1 cellular context compared by ENCODE assay signal in the genomic region with DNA sequence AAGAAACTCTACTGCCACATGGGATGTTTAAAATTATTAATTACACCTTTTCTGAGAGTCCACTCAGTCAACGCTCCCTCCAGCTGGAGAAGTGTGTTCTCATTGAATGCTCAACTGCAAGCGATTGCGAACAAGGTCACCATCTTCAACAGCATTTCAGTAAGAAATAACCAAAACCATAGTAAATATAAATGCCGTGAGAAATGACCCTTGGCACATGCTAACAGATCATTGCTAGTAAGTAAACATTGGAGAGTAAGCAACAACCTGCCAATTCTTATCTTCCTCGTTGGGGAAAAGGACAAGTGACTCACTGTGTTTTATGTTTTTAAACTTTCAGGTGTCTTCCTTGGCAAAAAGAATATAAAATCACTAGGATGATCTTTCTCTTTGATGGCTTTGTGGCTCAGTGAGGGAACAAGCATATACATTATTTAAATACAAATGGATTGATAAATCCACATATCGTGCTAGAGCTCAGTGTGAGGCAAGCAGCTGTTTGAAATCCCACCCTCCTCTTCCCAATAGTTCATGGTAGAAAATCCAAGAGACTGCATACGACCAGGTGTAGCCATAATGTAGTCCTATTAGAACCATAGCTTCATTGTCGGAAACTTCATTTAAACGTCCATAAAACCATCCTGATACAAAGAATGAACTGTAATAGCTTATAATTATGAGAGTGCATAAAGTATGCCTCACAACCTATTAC.
TF ChIP-seq lines count a peak whose summit lies in the region.

No MANE protein-coding gene starts in this region.

TF ChIP-seq in HepG2, 621 proteins besides CTCF, POLR2A, EP300 and RAD21 (continued from another document and continues in another):
- TF ChIP-seq, protein P1, sequence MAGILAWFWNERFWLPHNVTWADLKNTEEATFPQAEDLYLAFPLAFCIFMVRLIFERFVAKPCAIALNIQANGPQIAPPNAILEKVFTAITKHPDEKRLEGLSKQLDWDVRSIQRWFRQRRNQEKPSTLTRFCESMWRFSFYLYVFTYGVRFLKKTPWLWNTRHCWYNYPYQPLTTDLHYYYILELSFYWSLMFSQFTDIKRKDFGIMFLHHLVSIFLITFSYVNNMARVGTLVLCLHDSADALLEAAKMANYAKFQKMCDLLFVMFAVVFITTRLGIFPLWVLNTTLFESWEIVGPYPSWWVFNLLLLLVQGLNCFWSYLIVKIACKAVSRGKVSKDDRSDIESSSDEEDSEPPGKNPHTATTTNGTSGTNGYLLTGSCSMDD (CRISPR knock-in tag; IDR thresholded peaks at IDR 0.05): no peak
- TF ChIP-seq GATAD2A (CRISPR knock-in tag; IDR thresholded peaks at IDR 0.05) (peak; percentile 37; the same call in 1 of the 2 replicates), SOX5 (CRISPR knock-in tag; IDR thresholded peaks at IDR 0.05; ENCODE audit: borderline replicate concordance) (peak; percentile 26; the same call in 1 of the 2 replicates), ZZZ3 (CRISPR knock-in tag; IDR thresholded peaks at IDR 0.05; ENCODE audit: borderline replicate concordance) (no peak), ZNF264 (CRISPR knock-in tag; IDR thresholded peaks at IDR 0.05) (no peak), ZFP37 (CRISPR knock-in tag; IDR thresholded peaks at IDR 0.05; ENCODE audit: borderline replicate concordance) (no peak), ZNF510 (CRISPR knock-in tag; IDR thresholded peaks at IDR 0.05; ENCODE audit: low read depth) (no peak), ZNF720 (CRISPR knock-in tag; IDR thresholded peaks at IDR 0.05) (no peak), KAT2B (IDR thresholded peaks at IDR 0.05; ENCODE audit: borderline replicate concordance, low read depth, low read length) (no peak), NFKBIZ (CRISPR knock-in tag; IDR thresholded peaks at IDR 0.05) (no peak), SMC3 (IDR thresholded peaks at IDR 0.05; ENCODE audit: low read length) (no peak), KDM2A (CRISPR knock-in tag; IDR thresholded peaks at IDR 0.05; ENCODE audit: borderline replicate concordance, low read depth) (no peak), EHMT2 (IDR thresholded peaks at IDR 0.05; ENCODE audit: borderline replicate concordance, low read depth, low read length) (no peak), ZNF563 (CRISPR knock-in tag; IDR thresholded peaks at IDR 0.05) (no peak), HOXD1 (CRISPR knock-in tag; IDR thresholded peaks at IDR 0.05) (no peak), BCL6 (CRISPR knock-in tag; IDR thresholded peaks at IDR 0.05) (peak; percentile 63; the same call in 1 of the 2 replicates), ZNF34 (CRISPR knock-in tag; IDR thresholded peaks at IDR 0.05; ENCODE audit: borderline replicate concordance) (no peak), ZNF747 (CRISPR knock-in tag; IDR thresholded peaks at IDR 0.05; ENCODE audit: borderline replicate concordance) (no peak), KDM6A (CRISPR knock-in tag; IDR thresholded peaks at IDR 0.05; ENCODE audit: low read depth) (no peak), CEBPB (IDR thresholded peaks at IDR 0.05; ENCODE audit: borderline replicate concordance, low read depth, low read length) (no peak)
- TF ChIP-seq, protein P2, sequence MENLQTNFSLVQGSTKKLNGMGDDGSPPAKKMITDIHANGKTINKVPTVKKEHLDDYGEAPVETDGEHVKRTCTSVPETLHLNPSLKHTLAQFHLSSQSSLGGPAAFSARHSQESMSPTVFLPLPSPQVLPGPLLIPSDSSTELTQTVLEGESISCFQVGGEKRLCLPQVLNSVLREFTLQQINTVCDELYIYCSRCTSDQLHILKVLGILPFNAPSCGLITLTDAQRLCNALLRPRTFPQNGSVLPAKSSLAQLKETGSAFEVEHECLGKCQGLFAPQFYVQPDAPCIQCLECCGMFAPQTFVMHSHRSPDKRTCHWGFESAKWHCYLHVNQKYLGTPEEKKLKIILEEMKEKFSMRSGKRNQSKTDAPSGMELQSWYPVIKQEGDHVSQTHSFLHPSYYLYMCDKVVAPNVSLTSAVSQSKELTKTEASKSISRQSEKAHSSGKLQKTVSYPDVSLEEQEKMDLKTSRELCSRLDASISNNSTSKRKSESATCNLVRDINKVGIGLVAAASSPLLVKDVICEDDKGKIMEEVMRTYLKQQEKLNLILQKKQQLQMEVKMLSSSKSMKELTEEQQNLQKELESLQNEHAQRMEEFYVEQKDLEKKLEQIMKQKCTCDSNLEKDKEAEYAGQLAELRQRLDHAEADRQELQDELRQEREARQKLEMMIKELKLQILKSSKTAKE (CRISPR knock-in tag; IDR thresholded peaks at IDR 0.05; ENCODE audit: borderline replicate concordance): no peak
- TF ChIP-seq, protein P3, sequence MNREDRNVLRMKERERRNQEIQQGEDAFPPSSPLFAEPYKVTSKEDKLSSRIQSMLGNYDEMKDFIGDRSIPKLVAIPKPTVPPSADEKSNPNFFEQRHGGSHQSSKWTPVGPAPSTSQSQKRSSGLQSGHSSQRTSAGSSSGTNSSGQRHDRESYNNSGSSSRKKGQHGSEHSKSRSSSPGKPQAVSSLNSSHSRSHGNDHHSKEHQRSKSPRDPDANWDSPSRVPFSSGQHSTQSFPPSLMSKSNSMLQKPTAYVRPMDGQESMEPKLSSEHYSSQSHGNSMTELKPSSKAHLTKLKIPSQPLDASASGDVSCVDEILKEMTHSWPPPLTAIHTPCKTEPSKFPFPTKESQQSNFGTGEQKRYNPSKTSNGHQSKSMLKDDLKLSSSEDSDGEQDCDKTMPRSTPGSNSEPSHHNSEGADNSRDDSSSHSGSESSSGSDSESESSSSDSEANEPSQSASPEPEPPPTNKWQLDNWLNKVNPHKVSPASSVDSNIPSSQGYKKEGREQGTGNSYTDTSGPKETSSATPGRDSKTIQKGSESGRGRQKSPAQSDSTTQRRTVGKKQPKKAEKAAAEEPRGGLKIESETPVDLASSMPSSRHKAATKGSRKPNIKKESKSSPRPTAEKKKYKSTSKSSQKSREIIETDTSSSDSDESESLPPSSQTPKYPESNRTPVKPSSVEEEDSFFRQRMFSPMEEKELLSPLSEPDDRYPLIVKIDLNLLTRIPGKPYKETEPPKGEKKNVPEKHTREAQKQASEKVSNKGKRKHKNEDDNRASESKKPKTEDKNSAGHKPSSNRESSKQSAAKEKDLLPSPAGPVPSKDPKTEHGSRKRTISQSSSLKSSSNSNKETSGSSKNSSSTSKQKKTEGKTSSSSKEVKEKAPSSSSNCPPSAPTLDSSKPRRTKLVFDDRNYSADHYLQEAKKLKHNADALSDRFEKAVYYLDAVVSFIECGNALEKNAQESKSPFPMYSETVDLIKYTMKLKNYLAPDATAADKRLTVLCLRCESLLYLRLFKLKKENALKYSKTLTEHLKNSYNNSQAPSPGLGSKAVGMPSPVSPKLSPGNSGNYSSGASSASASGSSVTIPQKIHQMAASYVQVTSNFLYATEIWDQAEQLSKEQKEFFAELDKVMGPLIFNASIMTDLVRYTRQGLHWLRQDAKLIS (CRISPR knock-in tag; IDR thresholded peaks at IDR 0.05): no peak
- TF ChIP-seq, protein P4, sequence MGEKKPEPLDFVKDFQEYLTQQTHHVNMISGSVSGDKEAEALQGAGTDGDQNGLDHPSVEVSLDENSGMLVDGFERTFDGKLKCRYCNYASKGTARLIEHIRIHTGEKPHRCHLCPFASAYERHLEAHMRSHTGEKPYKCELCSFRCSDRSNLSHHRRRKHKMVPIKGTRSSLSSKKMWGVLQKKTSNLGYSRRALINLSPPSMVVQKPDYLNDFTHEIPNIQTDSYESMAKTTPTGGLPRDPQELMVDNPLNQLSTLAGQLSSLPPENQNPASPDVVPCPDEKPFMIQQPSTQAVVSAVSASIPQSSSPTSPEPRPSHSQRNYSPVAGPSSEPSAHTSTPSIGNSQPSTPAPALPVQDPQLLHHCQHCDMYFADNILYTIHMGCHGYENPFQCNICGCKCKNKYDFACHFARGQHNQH (CRISPR knock-in tag; IDR thresholded peaks at IDR 0.05): no peak
- TF ChIP-seq, protein P5, sequence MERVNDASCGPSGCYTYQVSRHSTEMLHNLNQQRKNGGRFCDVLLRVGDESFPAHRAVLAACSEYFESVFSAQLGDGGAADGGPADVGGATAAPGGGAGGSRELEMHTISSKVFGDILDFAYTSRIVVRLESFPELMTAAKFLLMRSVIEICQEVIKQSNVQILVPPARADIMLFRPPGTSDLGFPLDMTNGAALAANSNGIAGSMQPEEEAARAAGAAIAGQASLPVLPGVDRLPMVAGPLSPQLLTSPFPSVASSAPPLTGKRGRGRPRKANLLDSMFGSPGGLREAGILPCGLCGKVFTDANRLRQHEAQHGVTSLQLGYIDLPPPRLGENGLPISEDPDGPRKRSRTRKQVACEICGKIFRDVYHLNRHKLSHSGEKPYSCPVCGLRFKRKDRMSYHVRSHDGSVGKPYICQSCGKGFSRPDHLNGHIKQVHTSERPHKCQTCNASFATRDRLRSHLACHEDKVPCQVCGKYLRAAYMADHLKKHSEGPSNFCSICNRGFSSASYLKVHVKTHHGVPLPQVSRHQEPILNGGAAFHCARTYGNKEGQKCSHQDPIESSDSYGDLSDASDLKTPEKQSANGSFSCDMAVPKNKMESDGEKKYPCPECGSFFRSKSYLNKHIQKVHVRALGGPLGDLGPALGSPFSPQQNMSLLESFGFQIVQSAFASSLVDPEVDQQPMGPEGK (CRISPR knock-in tag; IDR thresholded peaks at IDR 0.05): no peak
- TF ChIP-seq, protein P6, sequence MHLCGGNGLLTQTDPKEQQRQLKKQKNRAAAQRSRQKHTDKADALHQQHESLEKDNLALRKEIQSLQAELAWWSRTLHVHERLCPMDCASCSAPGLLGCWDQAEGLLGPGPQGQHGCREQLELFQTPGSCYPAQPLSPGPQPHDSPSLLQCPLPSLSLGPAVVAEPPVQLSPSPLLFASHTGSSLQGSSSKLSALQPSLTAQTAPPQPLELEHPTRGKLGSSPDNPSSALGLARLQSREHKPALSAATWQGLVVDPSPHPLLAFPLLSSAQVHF (CRISPR knock-in tag; IDR thresholded peaks at IDR 0.05): no peak
- TF ChIP-seq, protein P7, sequence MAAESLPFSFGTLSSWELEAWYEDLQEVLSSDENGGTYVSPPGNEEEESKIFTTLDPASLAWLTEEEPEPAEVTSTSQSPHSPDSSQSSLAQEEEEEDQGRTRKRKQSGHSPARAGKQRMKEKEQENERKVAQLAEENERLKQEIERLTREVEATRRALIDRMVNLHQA (CRISPR knock-in tag; IDR thresholded peaks at IDR 0.05): no peak
- TF ChIP-seq, protein P8, sequence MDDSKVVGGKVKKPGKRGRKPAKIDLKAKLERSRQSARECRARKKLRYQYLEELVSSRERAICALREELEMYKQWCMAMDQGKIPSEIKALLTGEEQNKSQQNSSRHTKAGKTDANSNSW (CRISPR knock-in tag; IDR thresholded peaks at IDR 0.05; ENCODE audit: borderline replicate concordance): no peak
- TF ChIP-seq, protein P9, sequence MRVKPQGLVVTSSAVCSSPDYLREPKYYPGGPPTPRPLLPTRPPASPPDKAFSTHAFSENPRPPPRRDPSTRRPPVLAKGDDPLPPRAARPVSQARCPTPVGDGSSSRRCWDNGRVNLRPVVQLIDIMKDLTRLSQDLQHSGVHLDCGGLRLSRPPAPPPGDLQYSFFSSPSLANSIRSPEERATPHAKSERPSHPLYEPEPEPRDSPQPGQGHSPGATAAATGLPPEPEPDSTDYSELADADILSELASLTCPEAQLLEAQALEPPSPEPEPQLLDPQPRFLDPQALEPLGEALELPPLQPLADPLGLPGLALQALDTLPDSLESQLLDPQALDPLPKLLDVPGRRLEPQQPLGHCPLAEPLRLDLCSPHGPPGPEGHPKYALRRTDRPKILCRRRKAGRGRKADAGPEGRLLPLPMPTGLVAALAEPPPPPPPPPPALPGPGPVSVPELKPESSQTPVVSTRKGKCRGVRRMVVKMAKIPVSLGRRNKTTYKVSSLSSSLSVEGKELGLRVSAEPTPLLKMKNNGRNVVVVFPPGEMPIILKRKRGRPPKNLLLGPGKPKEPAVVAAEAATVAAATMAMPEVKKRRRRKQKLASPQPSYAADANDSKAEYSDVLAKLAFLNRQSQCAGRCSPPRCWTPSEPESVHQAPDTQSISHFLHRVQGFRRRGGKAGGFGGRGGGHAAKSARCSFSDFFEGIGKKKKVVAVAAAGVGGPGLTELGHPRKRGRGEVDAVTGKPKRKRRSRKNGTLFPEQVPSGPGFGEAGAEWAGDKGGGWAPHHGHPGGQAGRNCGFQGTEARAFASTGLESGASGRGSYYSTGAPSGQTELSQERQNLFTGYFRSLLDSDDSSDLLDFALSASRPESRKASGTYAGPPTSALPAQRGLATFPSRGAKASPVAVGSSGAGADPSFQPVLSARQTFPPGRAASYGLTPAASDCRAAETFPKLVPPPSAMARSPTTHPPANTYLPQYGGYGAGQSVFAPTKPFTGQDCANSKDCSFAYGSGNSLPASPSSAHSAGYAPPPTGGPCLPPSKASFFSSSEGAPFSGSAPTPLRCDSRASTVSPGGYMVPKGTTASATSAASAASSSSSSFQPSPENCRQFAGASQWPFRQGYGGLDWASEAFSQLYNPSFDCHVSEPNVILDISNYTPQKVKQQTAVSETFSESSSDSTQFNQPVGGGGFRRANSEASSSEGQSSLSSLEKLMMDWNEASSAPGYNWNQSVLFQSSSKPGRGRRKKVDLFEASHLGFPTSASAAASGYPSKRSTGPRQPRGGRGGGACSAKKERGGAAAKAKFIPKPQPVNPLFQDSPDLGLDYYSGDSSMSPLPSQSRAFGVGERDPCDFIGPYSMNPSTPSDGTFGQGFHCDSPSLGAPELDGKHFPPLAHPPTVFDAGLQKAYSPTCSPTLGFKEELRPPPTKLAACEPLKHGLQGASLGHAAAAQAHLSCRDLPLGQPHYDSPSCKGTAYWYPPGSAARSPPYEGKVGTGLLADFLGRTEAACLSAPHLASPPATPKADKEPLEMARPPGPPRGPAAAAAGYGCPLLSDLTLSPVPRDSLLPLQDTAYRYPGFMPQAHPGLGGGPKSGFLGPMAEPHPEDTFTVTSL (CRISPR knock-in tag; IDR thresholded peaks at IDR 0.05; ENCODE audit: borderline replicate concordance): peak; percentile 24; the same call in 1 of the 2 replicates
- TF ChIP-seq, protein P10, sequence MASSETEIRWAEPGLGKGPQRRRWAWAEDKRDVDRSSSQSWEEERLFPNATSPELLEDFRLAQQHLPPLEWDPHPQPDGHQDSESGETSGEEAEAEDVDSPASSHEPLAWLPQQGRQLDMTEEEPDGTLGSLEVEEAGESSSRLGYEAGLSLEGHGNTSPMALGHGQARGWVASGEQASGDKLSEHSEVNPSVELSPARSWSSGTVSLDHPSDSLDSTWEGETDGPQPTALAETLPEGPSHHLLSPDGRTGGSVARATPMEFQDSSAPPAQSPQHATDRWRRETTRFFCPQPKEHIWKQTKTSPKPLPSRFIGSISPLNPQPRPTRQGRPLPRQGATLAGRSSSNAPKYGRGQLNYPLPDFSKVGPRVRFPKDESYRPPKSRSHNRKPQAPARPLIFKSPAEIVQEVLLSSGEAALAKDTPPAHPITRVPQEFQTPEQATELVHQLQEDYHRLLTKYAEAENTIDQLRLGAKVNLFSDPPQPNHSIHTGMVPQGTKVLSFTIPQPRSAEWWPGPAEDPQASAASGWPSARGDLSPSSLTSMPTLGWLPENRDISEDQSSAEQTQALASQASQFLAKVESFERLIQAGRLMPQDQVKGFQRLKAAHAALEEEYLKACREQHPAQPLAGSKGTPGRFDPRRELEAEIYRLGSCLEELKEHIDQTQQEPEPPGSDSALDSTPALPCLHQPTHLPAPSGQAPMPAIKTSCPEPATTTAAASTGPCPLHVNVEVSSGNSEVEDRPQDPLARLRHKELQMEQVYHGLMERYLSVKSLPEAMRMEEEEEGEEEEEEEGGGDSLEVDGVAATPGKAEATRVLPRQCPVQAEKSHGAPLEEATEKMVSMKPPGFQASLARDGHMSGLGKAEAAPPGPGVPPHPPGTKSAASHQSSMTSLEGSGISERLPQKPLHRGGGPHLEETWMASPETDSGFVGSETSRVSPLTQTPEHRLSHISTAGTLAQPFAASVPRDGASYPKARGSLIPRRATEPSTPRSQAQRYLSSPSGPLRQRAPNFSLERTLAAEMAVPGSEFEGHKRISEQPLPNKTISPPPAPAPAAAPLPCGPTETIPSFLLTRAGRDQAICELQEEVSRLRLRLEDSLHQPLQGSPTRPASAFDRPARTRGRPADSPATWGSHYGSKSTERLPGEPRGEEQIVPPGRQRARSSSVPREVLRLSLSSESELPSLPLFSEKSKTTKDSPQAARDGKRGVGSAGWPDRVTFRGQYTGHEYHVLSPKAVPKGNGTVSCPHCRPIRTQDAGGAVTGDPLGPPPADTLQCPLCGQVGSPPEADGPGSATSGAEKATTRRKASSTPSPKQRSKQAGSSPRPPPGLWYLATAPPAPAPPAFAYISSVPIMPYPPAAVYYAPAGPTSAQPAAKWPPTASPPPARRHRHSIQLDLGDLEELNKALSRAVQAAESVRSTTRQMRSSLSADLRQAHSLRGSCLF (CRISPR knock-in tag; IDR thresholded peaks at IDR 0.05; ENCODE audit: borderline replicate concordance): no peak
